Comparison of ENCODE assay signal across 17 cellular contexts in genomic region chr13:98013241-98013640, GRCh38. TPM values are rescaled to one million over a fixed set of nuclear protein-coding genes. Genes with fewer than 3 reads are reported as not detected.
DNase-seq lines count a peak whose midpoint lies in the region; ATAC-seq and TF ChIP-seq lines count a peak whose summit lies in the region.
"Had no signal": no experiment of that assay in that cellular context is flagged by ENCODE, and none has a peak within 500 bp of the region (broad histone marks: within the 10 kb centered on the region; RNA-seq: fewer than 3 reads in every experiment).

No MANE protein-coding gene starts in this region.

- intact Hi-C loops in activated T-helper 1 cell treated with anti-CD3 and anti-CD28 coated beads, Interleukin-12 subunit alpha, Interleukin-12 subunit beta, Interleukin-2, Interleukin-4 antibody, amounts not matched to agents 30 ng/mL and 10 ng/mL and 1 ng/mL, durations not matched to agents 14 hours and 24 hours and 36 hours (cut with micrococcal nuclease) = loop anchor here (5.0 kb wide), 1 partner anchor 36 kb away; no protein-coding TSS in a partner anchor

- H3K4me1 ChIP-seq in mesenchymal stem cell (ENCODE audit: control insufficient read depth, insufficient read depth, low read depth, low read length) = no peaks in the 10 kb centered on the region
- H3K4me1 ChIP-seq: BLaER1 had no signal

- no peak overlapping the region for H4K8ac ChIP-seq in mesenchymal stem cell (ENCODE audit: low read length)

- H4K91ac ChIP-seq in mesenchymal stem cell (ENCODE audit: low read length) = no peak overlapping the region

- peak overlapping the region; percentile 42 for H3K27ac Mint-ChIP-seq in HFFc6
- H3K27ac Mint-ChIP-seq in activated T-helper 1 cell treated with anti-CD3 and anti-CD28 coated beads, Interleukin-12 subunit alpha, Interleukin-12 subunit beta, Interleukin-2, Interleukin-4 antibody, amounts not matched to agents 30 ng/mL and 10 ng/mL and 1 ng/mL, durations not matched to agents 14 hours and 24 hours and 36 hours = peak overlapping the region; percentile 23
- H3K27ac Mint-ChIP-seq: B cell; CD4-positive, CD25-positive, alpha-beta regulatory T cell; CD8-positive, alpha-beta T cell had no signal

- no peak overlapping the region for H3K4me3 Mint-ChIP-seq in HFFc6
- no peak overlapping the region for H3K4me3 Mint-ChIP-seq in activated T-helper 1 cell treated with anti-CD3 and anti-CD28 coated beads, Interleukin-12 subunit alpha, Interleukin-12 subunit beta, Interleukin-2, Interleukin-4 antibody, amounts not matched to agents 30 ng/mL and 10 ng/mL and 1 ng/mL, durations not matched to agents 14 hours and 24 hours and 36 hours
- H3K4me3 Mint-ChIP-seq: B cell; CD4-positive, CD25-positive, alpha-beta regulatory T cell; CD8-positive, alpha-beta T cell had no signal

- no peaks in the 10 kb centered on the region for H3K9me3 ChIP-seq in mesenchymal stem cell (ENCODE audit: control insufficient read depth, low read length)
- H3K9me3 ChIP-seq: BLaER1 had no signal

- no peak overlapping the region for H2BK12ac ChIP-seq in mesenchymal stem cell (ENCODE audit: low read length in 2 of 2)

- H3K4me1 Mint-ChIP-seq in HFFc6 (ENCODE audit: low read depth) = peaks cover 26% of the 10 kb centered on the region
- peaks cover 6% of the 10 kb centered on the region for H3K4me1 Mint-ChIP-seq in activated T-helper 1 cell treated with anti-CD3 and anti-CD28 coated beads, Interleukin-12 subunit alpha, Interleukin-12 subunit beta, Interleukin-2, Interleukin-4 antibody, amounts not matched to agents 30 ng/mL and 10 ng/mL and 1 ng/mL, durations not matched to agents 14 hours and 24 hours and 36 hours (ENCODE audit: low read depth)
- H3K4me1 Mint-ChIP-seq: B cell had no signal

- H2BK5ac ChIP-seq in mesenchymal stem cell (ENCODE audit: low read depth, low read length, poor library complexity, severe bottlenecking) = no peak overlapping the region

- TF ChIP-seq CTCF in HFFc6 (IDR thresholded peaks at IDR 0.05) = no peak

- H3K27me3 ChIP-seq in mesenchymal stem cell (ENCODE audit: control insufficient read depth in 1 of 2, insufficient read depth in 1 of 2, low read length in 2 of 2) = no peaks in the 10 kb centered on the region
- H3K27me3 ChIP-seq: BLaER1 had no signal

- no peak overlapping the region for H3K27ac ChIP-seq in mesenchymal stem cell (ENCODE audit: low read length, poor library complexity, severe bottlenecking)
- H3K27ac ChIP-seq: BLaER1, C4-2B had no signal

- no peak overlapping the region for H3K4me2 ChIP-seq in mesenchymal stem cell (ENCODE audit: low read length, poor library complexity, severe bottlenecking)
- H3K4me2 ChIP-seq: BLaER1 had no signal

- peaks cover 27 to 98% of the 10 kb centered on the region in 2 experiments for H3K36me3 ChIP-seq in mesenchymal stem cell (ENCODE audit: control insufficient read depth in 1 of 2, insufficient read depth in 2 of 2, low read depth in 1 of 2, low read length in 2 of 2)

- H3K23ac ChIP-seq in mesenchymal stem cell (ENCODE audit: low read length in 2 of 2) = no peak overlapping the region

- H2BK120ac ChIP-seq in mesenchymal stem cell (ENCODE audit: low read depth, low read length) = no peak overlapping the region

- H3K27me3 Mint-ChIP-seq in HFFc6 (ENCODE audit: insufficient read depth) = peaks cover 2% of the 10 kb centered on the region; the same call in 1 of the 2 replicates
- H3K27me3 Mint-ChIP-seq in activated T-helper 1 cell treated with anti-CD3 and anti-CD28 coated beads, Interleukin-12 subunit alpha, Interleukin-12 subunit beta, Interleukin-2, Interleukin-4 antibody, amounts not matched to agents 30 ng/mL and 10 ng/mL and 1 ng/mL, durations not matched to agents 14 hours and 24 hours and 36 hours (ENCODE audit: insufficient read depth) = no peaks in the 10 kb centered on the region
- H3K27me3 Mint-ChIP-seq: B cell; CD4-positive, CD25-positive, alpha-beta regulatory T cell had no signal

- no peak for DNase-seq in HFFc6
- no peak for DNase-seq in activated T-helper 1 cell treated with anti-CD3 and anti-CD28 coated beads, Interleukin-12 subunit alpha, Interleukin-12 subunit beta, Interleukin-2, Interleukin-4 antibody, amounts not matched to agents 30 ng/mL and 10 ng/mL and 1 ng/mL, durations not matched to agents 14 hours and 24 hours and 36 hours (ENCODE audit: low spot score)
- DNase-seq in mesenchymal stem cell = no peak
- no peak for DNase-seq in activated CD4-positive, alpha-beta T cell treated with anti-CD3 and anti-CD28 coated beads, Interleukin-2, amount 50 U/mL, for 48 hours
- DNase-seq: CD4-positive, CD25-positive, alpha-beta regulatory T cell; CD8-positive, alpha-beta T cell; DMS 273 treated with DMSO at 0.1 percent for 48 hours; DMS79; EL; GDM1; H7; HCEC 1CT had no signal

- H3K9me3 Mint-ChIP-seq in HFFc6 = no peaks in the 10 kb centered on the region
- no peaks in the 10 kb centered on the region for H3K9me3 Mint-ChIP-seq in activated T-helper 1 cell treated with anti-CD3 and anti-CD28 coated beads, Interleukin-12 subunit alpha, Interleukin-12 subunit beta, Interleukin-2, Interleukin-4 antibody, amounts not matched to agents 30 ng/mL and 10 ng/mL and 1 ng/mL, durations not matched to agents 14 hours and 24 hours and 36 hours
- H3K9me3 Mint-ChIP-seq: CD8-positive, alpha-beta T cell had no signal

- WGBS in mesenchymal stem cell = 96% methylated on average over 9 of the region's 9 CpGs

- peak overlapping the region; percentile 3 for H3K9ac ChIP-seq in mesenchymal stem cell (ENCODE audit: low read length)
- H3K9ac ChIP-seq: BLaER1 had no signal

- H3K36me3 Mint-ChIP-seq in HFFc6 (ENCODE audit: low read depth) = peaks cover 64% of the 10 kb centered on the region
- H3K36me3 Mint-ChIP-seq in activated T-helper 1 cell treated with anti-CD3 and anti-CD28 coated beads, Interleukin-12 subunit alpha, Interleukin-12 subunit beta, Interleukin-2, Interleukin-4 antibody, amounts not matched to agents 30 ng/mL and 10 ng/mL and 1 ng/mL, durations not matched to agents 14 hours and 24 hours and 36 hours (ENCODE audit: low read depth) = peaks cover 50% of the 10 kb centered on the region

- H3K4me3 ChIP-seq in mesenchymal stem cell (ENCODE audit: insufficient read depth in 1 of 2, low read depth in 1 of 2, low read length in 2 of 2) = no peak overlapping the region
- H3K4me3 ChIP-seq: BLaER1 had no signal

- ATAC-seq in GM19035 (IDR thresholded peaks at IDR 0.05; ENCODE audit: unreplicated experiment) (no peak), HG02981 (IDR thresholded peaks at IDR 0.05; ENCODE audit: unreplicated experiment) (no peak)
- ATAC-seq: CD8-positive, alpha-beta T cell had no signal

- H2BK15ac ChIP-seq in mesenchymal stem cell (ENCODE audit: low read depth, poor library complexity, severe bottlenecking) = no peak overlapping the region

- no peak overlapping the region for H3K18ac ChIP-seq in mesenchymal stem cell (ENCODE audit: low read depth in 1 of 2, low read length in 2 of 2)

- no peak overlapping the region for H3K4ac ChIP-seq in mesenchymal stem cell (ENCODE audit: low read depth in 1 of 2, low read length in 2 of 2)

- no peak overlapping the region for H2AFZ ChIP-seq in mesenchymal stem cell (ENCODE audit: low read depth, low read length)

- H3K79me1 ChIP-seq in mesenchymal stem cell (replicated peaks; ENCODE audit: low read length, poor library complexity, severe bottlenecking) = peaks cover 13% of the 10 kb centered on the region

- H2AK5ac ChIP-seq in mesenchymal stem cell (ENCODE audit: low read length, severe bottlenecking) = no peak overlapping the region

- H3K14ac ChIP-seq in mesenchymal stem cell (ENCODE audit: low read length in 2 of 2) = no peak overlapping the region

RNA-seq across cellular contexts. Expression of gene IPO5, which starts 59.8 kb away (rescaled TPM):
- 100 to 1,000 TPM; 183 to 247 (median 222) TPM for total RNA-seq in HFFc6 (2021; fragmentation: NEBNext Ultra II Directional; extraction: Animal tissue kit (Norgen Biotek cat#: 25700))
- total RNA-seq in activated T-helper 1 cell treated with anti-CD3 and anti-CD28 coated beads, Interleukin-12 subunit alpha, Interleukin-12 subunit beta, Interleukin-2, Interleukin-4 antibody, amounts not matched to agents 30 ng/mL and 10 ng/mL and 1 ng/mL, durations not matched to agents 14 hours and 24 hours and 36 hours = 210 and 226 TPM in 2 replicates
- polyA plus RNA-seq in mesenchymal stem cell (2013, experiment 1 of 2) = 70.6 TPM
- 71.2 TPM for polyA plus RNA-seq in mesenchymal stem cell (2013, experiment 2 of 2)
